Comparison of ENCODE assay signal across 22 cellular contexts in genomic region chr1:223312705-223313414, GRCh38. TPM values are rescaled to one million over a fixed set of nuclear protein-coding genes. Genes with fewer than 3 reads are reported as not detected.
"Had no signal": no experiment of that assay in that cellular context is flagged by ENCODE, and none has a peak within 500 bp of the region (broad histone marks: within the 10 kb centered on the region; RNA-seq: fewer than 3 reads in every experiment).

No MANE protein-coding gene starts in this region.

- H3K36me3 Mint-ChIP-seq: activated naive CD4-positive, alpha-beta T cell treated with anti-CD3 and anti-CD28 coated beads, Interleukin-2, amount 50 U/mL, for 24 hours; WTC11 had no signal

- H3K9me3 Mint-ChIP-seq: activated naive CD4-positive, alpha-beta T cell treated with anti-CD3 and anti-CD28 coated beads, Interleukin-2, amount 50 U/mL, for 24 hours; activated T-cell treated with anti-CD3 and anti-CD28 coated beads, Interleukin-2, amount 50 U/mL, for 4 hours had no signal

- FAIRE-seq: colon, frontal cortex, kidney had no signal

- H3K27me3 Mint-ChIP-seq: activated CD4-positive, alpha-beta memory T cell treated with anti-CD3 and anti-CD28 coated beads, Interleukin-2, amount 10 ng/mL, durations not matched to agents 7 days and 5 days; activated naive CD4-positive, alpha-beta T cell treated with anti-CD3 and anti-CD28 coated beads, Interleukin-2, amount 50 U/mL, for 24 hours had no signal

- H3K4me1 Mint-ChIP-seq: activated CD4-positive, alpha-beta memory T cell treated with anti-CD3 and anti-CD28 coated beads, Interleukin-2, amount 10 ng/mL, durations not matched to agents 7 days and 5 days; nephron had no signal

- ATAC-seq: activated T-cell treated with anti-CD3 and anti-CD28 coated beads, Interleukin-2, amount 50 U/mL, for 4 hours; body of pancreas; left lung; stimulated activated naive CD8-positive, alpha-beta T cell treated with anti-CD3 and anti-CD28 coated beads, Interleukin-15, Interleukin-2, amounts not matched to agents 100 U/mL and 50 U/mL, for 24 hours; WTC11 had no signal

- DNase-seq: activated CD4-positive, alpha-beta memory T cell treated with anti-CD3 and anti-CD28 coated beads, Interleukin-2, amount 10 ng/mL, durations not matched to agents 7 days and 5 days; activated CD4-positive, alpha-beta T cell treated with anti-CD3 and anti-CD28 coated beads for 4 hours; activated effector memory CD4-positive, alpha-beta T cell treated with Interleukin-2 at 50 U/mL for 16 hours; activated T-cell treated with anti-CD3 and anti-CD28 coated beads, Interleukin-2, amount 50 U/mL, for 4 hours; amygdala; body of pancreas; caudate nucleus; dorsolateral prefrontal cortex; head of caudate nucleus; kidney; left lung; midbrain; stimulated activated CD4-positive, alpha-beta T cell treated with anti-CD3 and anti-CD28 coated beads, Interleukin-2, amount 100 ng/mL, for 24 hours; stimulated activated naive CD8-positive, alpha-beta T cell treated with anti-CD3 and anti-CD28 coated beads, Interleukin-15, Interleukin-2, amounts not matched to agents 100 U/mL and 50 U/mL, for 24 hours; substantia nigra; tibial artery had no signal

- H3K27ac Mint-ChIP-seq: activated CD4-positive, alpha-beta memory T cell treated with anti-CD3 and anti-CD28 coated beads, Interleukin-2, amount 10 ng/mL, durations not matched to agents 7 days and 5 days; activated naive CD4-positive, alpha-beta T cell treated with anti-CD3 and anti-CD28 coated beads, Interleukin-2, amount 50 U/mL, for 24 hours; nephron; WTC11 had no signal

- H3K4me3 Mint-ChIP-seq: activated CD4-positive, alpha-beta memory T cell treated with anti-CD3 and anti-CD28 coated beads, Interleukin-2, amount 10 ng/mL, durations not matched to agents 7 days and 5 days; activated naive CD4-positive, alpha-beta T cell treated with anti-CD3 and anti-CD28 coated beads, Interleukin-2, amount 50 U/mL, for 24 hours; activated T-cell treated with anti-CD3 and anti-CD28 coated beads, Interleukin-2, amount 50 U/mL, for 4 hours; nephron; WTC11 had no signal

- H3K9me3 ChIP-seq: body of pancreas, left lung, tibial artery had no signal

RNA-seq across cellular contexts. Expression of gene SUSD4, which starts 51.1 kb away (rescaled TPM):
- total RNA-seq: fibroblast of lung had no signal
